ENCODE assay signal across 8 cellular contexts in genomic region chr14:90383731-90384542, GRCh38. TPM values are rescaled to one million over a fixed set of nuclear protein-coding genes. Genes with fewer than 3 reads are reported as not detected.
DNase-seq lines count a peak whose midpoint lies in the region; ATAC-seq and TF ChIP-seq lines count a peak whose summit lies in the region.

No MANE protein-coding gene starts in this region.

- DNase-seq in CD8-positive, alpha-beta memory T cell, result peak; percentile 44 to 87 (median 72)
- peak; percentile 70 for DNase-seq in NCI-H1105 (lab: John Stamatoyannopoulos, UW)
- peak; percentile 64 for DNase-seq in WTC11 (ENCODE audit: low spot score)
- DNase-seq in cerebellum (ENCODE audit: low spot score), result peak; percentile 59
- peak; percentile 69 for DNase-seq in left lobe of liver (ENCODE audit: low spot score)
- peak; percentile 37 to 49 for DNase-seq in stimulated activated CD4-positive, alpha-beta T cell treated with anti-CD3 and anti-CD28 coated beads, Interleukin-4, amount 100 ng/mL, for 4 hours
- DNase-seq in GOT3 (lab: John Stamatoyannopoulos, UW), result no peak

- no peaks in the 10 kb centered on the region for H3K9me3 Mint-ChIP-seq in CD8-positive, alpha-beta memory T cell
- no peaks in the 10 kb centered on the region for H3K9me3 Mint-ChIP-seq in WTC11

- H3K4me1 Mint-ChIP-seq in CD8-positive, alpha-beta memory T cell, result peaks cover 5 to 28% (median 14%) of the 10 kb centered on the region in 3 donors
- peaks cover 19% of the 10 kb centered on the region for H3K4me1 Mint-ChIP-seq in WTC11

- H3K36me3 ChIP-seq in CD8-positive, alpha-beta memory T cell (ENCODE audit: insufficient read depth, low read length), result no peaks in the 10 kb centered on the region

- H3K4me3 Mint-ChIP-seq in CD8-positive, alpha-beta memory T cell, result no peak overlapping the region
- no peak overlapping the region for H3K4me3 Mint-ChIP-seq in WTC11

- H3K27ac ChIP-seq in CD8-positive, alpha-beta memory T cell (ENCODE audit: low read depth, low read length), result peak overlapping the region; percentile 99

- no peaks in the 10 kb centered on the region for H3K9me3 ChIP-seq in CD8-positive, alpha-beta memory T cell (ENCODE audit: low read length)

- H3K4me3 ChIP-seq in CD8-positive, alpha-beta memory T cell (ENCODE audit: low read length), result peak overlapping the region; percentile 88

- ATAC-seq in GM21717 (IDR thresholded peaks at IDR 0.05; ENCODE audit: unreplicated experiment) (peak; percentile 17), WTC11 (peak; percentile 12), left lobe of liver (peak; percentile 44)

- CTCF ChIA-PET in CD8-positive, alpha-beta memory T cell (lab: Charles Lee), result interaction anchor here (1.0 to 4.4 kb wide), 5 partner anchors 10 to 52 kb away, joined by 3 to 45 read pairs (median 4); partner anchors contain the start of genes CALM1 and NRDE2
- CTCF ChIA-PET in WTC11 (lab: Charles Lee), result interaction anchor here (0.5 to 2.1 kb wide), 7 partner anchors 15 to 374 kb away, joined by 3 to 10 read pairs (median 4); no protein-coding TSS in a partner anchor

- H3K27me3 Mint-ChIP-seq in CD8-positive, alpha-beta memory T cell, result no peaks in the 10 kb centered on the region
- H3K27me3 Mint-ChIP-seq in WTC11 (ENCODE audit: low read depth), result no peaks in the 10 kb centered on the region; the same call in 1 of the 2 replicates

- POLR2A ChIA-PET in CD8-positive, alpha-beta memory T cell (lab: Charles Lee), result interaction anchor here (0.6 to 5.6 kb wide), 12 partner anchors 14 to 1877 kb away, joined by 3 to 345 read pairs (median 6); partner anchors contain the start of genes CALM1, EFCAB11 and NRDE2
- POLR2A ChIA-PET in WTC11 (lab: Charles Lee), result interaction anchor here (0.6 to 3.5 kb wide), 4 partner anchors 13 to 375 kb away, joined by 3 to 41 read pairs (median 4); partner anchors contain the start of gene CALM1

- no peak overlapping the region for H3K27ac Mint-ChIP-seq in CD8-positive, alpha-beta memory T cell
- H3K27ac Mint-ChIP-seq in WTC11, result peak overlapping the region; percentile 61; the same call in 1 of the 2 replicates

- no peaks in the 10 kb centered on the region for H3K36me3 Mint-ChIP-seq in CD8-positive, alpha-beta memory T cell
- no peaks in the 10 kb centered on the region for H3K36me3 Mint-ChIP-seq in WTC11

- H3K27me3 ChIP-seq in CD8-positive, alpha-beta memory T cell (ENCODE audit: insufficient read depth, low read length, poor library complexity, severe bottlenecking), result no peaks in the 10 kb centered on the region

- H3K4me1 ChIP-seq in CD8-positive, alpha-beta memory T cell (ENCODE audit: insufficient read depth, low read length), result peaks cover 37% of the 10 kb centered on the region

- no peak for TF ChIP-seq CTCF in WTC11 (IDR thresholded peaks at IDR 0.05)

TF ChIP-seq in WTC11, 78 proteins besides CTCF, POLR2A, EP300 and RAD21 (continues in another document):
- TF ChIP-seq ZBTB43 (CRISPR knock-in tag; IDR thresholded peaks at IDR 0.05) (peak; percentile 13; the same call in 1 of the 2 replicates), PRRX2 (CRISPR knock-in tag; IDR thresholded peaks at IDR 0.05) (no peak), TEAD1 (CRISPR knock-in tag; IDR thresholded peaks at IDR 0.05) (no peak), ZNF423 (CRISPR knock-in tag; IDR thresholded peaks at IDR 0.05) (no peak), ZNF281 (CRISPR knock-in tag; IDR thresholded peaks at IDR 0.05) (no peak), HMGXB4 (CRISPR knock-in tag; IDR thresholded peaks at IDR 0.05) (0 out of 2 replicates have a peak, but pooled peaks have one; percentile 1), PRDM15 (CRISPR knock-in tag; IDR thresholded peaks at IDR 0.05) (no peak), ESRRA (CRISPR knock-in tag; IDR thresholded peaks at IDR 0.05; ENCODE audit: borderline replicate concordance) (0 out of 2 replicates have a peak, but pooled peaks have one; percentile 12), ETV6 (CRISPR knock-in tag; IDR thresholded peaks at IDR 0.05) (no peak)

RNA-seq across cellular contexts. Expression of gene CALM1, which starts 12.9 kb away (rescaled TPM):
- total RNA-seq in CD8-positive, alpha-beta memory T cell, result 100 to 1,000 TPM; 575 to 587 TPM
- polyA plus RNA-seq in CD8-positive, alpha-beta memory T cell, result 3,107 TPM
- total RNA-seq in WTC11 (2021) (338 to 373 TPM (median 350 TPM) in 3 replicates), cerebellum (1,436 TPM), left lobe of liver (153 TPM)

RNA-seq across cellular contexts. Expression of gene NRDE2, which starts 52.2 kb away (rescaled TPM):
- 10 to 100 TPM; 25.8 to 28.7 TPM for total RNA-seq in CD8-positive, alpha-beta memory T cell
- polyA plus RNA-seq in CD8-positive, alpha-beta memory T cell, result 10.7 TPM
- total RNA-seq in WTC11 (2021) (12.1 to 13.5 TPM (median 12.2 TPM) in 3 replicates), cerebellum (18.1 TPM), left lobe of liver (14.0 TPM)
